Comparison of ENCODE assay signal across 10 cellular contexts in the genomic region with DNA sequence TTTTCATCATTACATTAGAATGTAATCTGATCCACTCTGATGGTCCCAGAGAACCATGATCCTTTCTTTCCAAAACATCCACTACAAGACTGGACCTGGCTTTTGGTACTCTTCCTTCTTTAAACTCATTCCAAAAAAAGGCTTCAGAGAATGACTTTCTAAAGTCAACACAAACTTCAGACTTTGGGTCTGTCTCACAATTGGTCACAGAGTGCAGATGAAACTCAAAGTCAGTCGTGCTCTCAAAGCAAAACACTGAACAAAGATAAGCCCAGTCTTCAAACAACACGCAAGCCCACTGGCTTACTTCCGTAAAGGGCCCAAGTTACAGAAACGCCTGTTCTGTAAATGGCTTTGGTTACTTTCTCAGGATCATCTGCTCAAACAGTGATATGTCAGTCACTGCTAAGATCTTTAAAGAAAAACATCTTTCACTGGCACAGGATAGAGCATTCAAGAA.
A peak's percentile ranks its signal among the peaks of the same experiment; 100 is the strongest.
DNase-seq lines count a peak whose midpoint lies in the region; ATAC-seq and TF ChIP-seq lines count a peak whose summit lies in the region.
"Had no signal": no experiment of that assay in that cellular context is flagged by ENCODE, and none has a peak within 500 bp of the region (broad histone marks: within the 10 kb centered on the region; RNA-seq: fewer than 3 reads in every experiment).

No MANE protein-coding gene starts in this region.

- WGBS in mesodermal cell (ENCODE audit: insufficient coverage in 2 of 2), 2 experiments, result 80 to 85% methylated on average over 4 of the region's 4 CpGs

- H3K36me3 ChIP-seq in mesodermal cell (ENCODE audit: control insufficient read depth, insufficient read depth, low read length), result peaks cover 4% of the 10 kb centered on the region

- peaks cover under 1% of the 10 kb centered on the region for H3K4me1 Mint-ChIP-seq in stimulated activated naive CD8-positive, alpha-beta T cell treated with anti-CD3 and anti-CD28 coated beads, Interleukin-15, Interleukin-2, amounts not matched to agents 100 ng/mL and 50 ng/mL, for 24 hours (ENCODE audit: low read depth)
- H3K4me1 Mint-ChIP-seq in stimulated activated naive CD8-positive, alpha-beta T cell treated with anti-CD3 and anti-CD28 coated beads, Interleukin-15, amount 100 ng/mL, for 72 hours, result peaks cover 51% of the 10 kb centered on the region
- H3K4me1 Mint-ChIP-seq in MCF 10A (ENCODE audit: insufficient read depth, unreplicated experiment), result peaks cover 19% of the 10 kb centered on the region

- CTCF ChIA-PET in MCF 10A (lab: Yijun Ruan, JAX), result interaction anchor here (1.3 kb wide), 1 partner anchor 226 kb away, joined by 3 read pairs; no protein-coding TSS in a partner anchor

- DNase-seq in stimulated activated naive CD8-positive, alpha-beta T cell treated with anti-CD3 and anti-CD28 coated beads, Interleukin-15, amount 100 ng/mL, for 72 hours, result no peak
- DNase-seq in MCF 10A (ENCODE audit: unreplicated experiment), result no peak
- no peak for DNase-seq in iPS-NIHi11 (ENCODE audit: low spot score)
- DNase-seq in NCI-H2029 treated with DMSO at 0.1 percent for 48 hours (lab: John Stamatoyannopoulos, UW), result no peak
- DNase-seq: C1 segment of cervical spinal cord, NCI-H1092 treated with DMSO at 0.1 percent for 48 hours had no signal

- H3K27me3 Mint-ChIP-seq in stimulated activated naive CD8-positive, alpha-beta T cell treated with anti-CD3 and anti-CD28 coated beads, Interleukin-15, Interleukin-2, amounts not matched to agents 100 ng/mL and 50 ng/mL, for 24 hours, result no peaks in the 10 kb centered on the region
- H3K27me3 Mint-ChIP-seq in stimulated activated naive CD8-positive, alpha-beta T cell treated with anti-CD3 and anti-CD28 coated beads, Interleukin-15, amount 100 ng/mL, for 72 hours, result no peaks in the 10 kb centered on the region
- H3K27me3 Mint-ChIP-seq in MCF 10A (ENCODE audit: insufficient read depth, unreplicated experiment), result no peaks in the 10 kb centered on the region

- no peaks in the 10 kb centered on the region for H3K9me3 Mint-ChIP-seq in stimulated activated naive CD8-positive, alpha-beta T cell treated with anti-CD3 and anti-CD28 coated beads, Interleukin-15, Interleukin-2, amounts not matched to agents 100 ng/mL and 50 ng/mL, for 24 hours
- H3K9me3 Mint-ChIP-seq in stimulated activated naive CD8-positive, alpha-beta T cell treated with anti-CD3 and anti-CD28 coated beads, Interleukin-15, amount 100 ng/mL, for 72 hours, result no peaks in the 10 kb centered on the region
- H3K9me3 Mint-ChIP-seq in MCF 10A (ENCODE audit: unreplicated experiment), result no peaks in the 10 kb centered on the region

- H3K4me1 ChIP-seq in mesodermal cell (ENCODE audit: control insufficient read depth, insufficient read depth, low read length, poor library complexity, severe bottlenecking), result peaks cover 4% of the 10 kb centered on the region

- H3K4me3 ChIP-seq in mesodermal cell (ENCODE audit: extremely low read depth, insufficient read depth, low read length, poor library complexity, severe bottlenecking), result no peak overlapping the region

- no peak for TF ChIP-seq CTCF in MCF 10A (IDR thresholded peaks at IDR 0.05; ENCODE audit: unreplicated experiment)

- H3K9me3 ChIP-seq in mesodermal cell (ENCODE audit: control insufficient read depth, low read length), result no peaks in the 10 kb centered on the region

- peak overlapping the region; percentile 55 for H3K27ac ChIP-seq in mesodermal cell (ENCODE audit: low read depth, low read length, severe bottlenecking)

- BruUV-seq in MCF 10A (replicated peaks; lab: Mats Ljungman, UMichigan), result no TSS peak

- no peak overlapping the region for H3K4me3 Mint-ChIP-seq in stimulated activated naive CD8-positive, alpha-beta T cell treated with anti-CD3 and anti-CD28 coated beads, Interleukin-15, Interleukin-2, amounts not matched to agents 100 ng/mL and 50 ng/mL, for 24 hours
- no peak overlapping the region for H3K4me3 Mint-ChIP-seq in stimulated activated naive CD8-positive, alpha-beta T cell treated with anti-CD3 and anti-CD28 coated beads, Interleukin-15, amount 100 ng/mL, for 72 hours
- no peak overlapping the region for H3K4me3 Mint-ChIP-seq in MCF 10A (ENCODE audit: unreplicated experiment)

- ATAC-seq in stimulated activated naive CD8-positive, alpha-beta T cell treated with anti-CD3 and anti-CD28 coated beads, Interleukin-15, amount 100 ng/mL, for 72 hours, result no peak
- no peak for ATAC-seq in HG02588 (IDR thresholded peaks at IDR 0.05; ENCODE audit: unreplicated experiment)
- no peak for ATAC-seq in HG02623 (IDR thresholded peaks at IDR 0.05; ENCODE audit: unreplicated experiment)

- intact Hi-C loops in MCF 10A (cut with micrococcal nuclease), result no loop called here

- peak overlapping the region; percentile 62 for H3K27ac Mint-ChIP-seq in stimulated activated naive CD8-positive, alpha-beta T cell treated with anti-CD3 and anti-CD28 coated beads, Interleukin-15, Interleukin-2, amounts not matched to agents 100 ng/mL and 50 ng/mL, for 24 hours
- H3K27ac Mint-ChIP-seq in stimulated activated naive CD8-positive, alpha-beta T cell treated with anti-CD3 and anti-CD28 coated beads, Interleukin-15, amount 100 ng/mL, for 72 hours, result peak overlapping the region in 1 of 2 donors; percentile 67
- H3K27ac Mint-ChIP-seq in MCF 10A (ENCODE audit: low read depth, unreplicated experiment), result peak overlapping the region; percentile 8

- peaks cover 42% of the 10 kb centered on the region for H3K36me3 Mint-ChIP-seq in stimulated activated naive CD8-positive, alpha-beta T cell treated with anti-CD3 and anti-CD28 coated beads, Interleukin-15, Interleukin-2, amounts not matched to agents 100 ng/mL and 50 ng/mL, for 24 hours (ENCODE audit: low read depth)
- peaks cover 38% of the 10 kb centered on the region for H3K36me3 Mint-ChIP-seq in MCF 10A (ENCODE audit: insufficient read depth, unreplicated experiment)

- POLR2A ChIA-PET in MCF 10A (lab: Yijun Ruan, JAX), result interaction anchor here (0.6 to 1.7 kb wide), 3 partner anchors 9 to 349 kb away, joined by 3 read pairs; no protein-coding TSS in a partner anchor
